In the genomic region with DNA sequence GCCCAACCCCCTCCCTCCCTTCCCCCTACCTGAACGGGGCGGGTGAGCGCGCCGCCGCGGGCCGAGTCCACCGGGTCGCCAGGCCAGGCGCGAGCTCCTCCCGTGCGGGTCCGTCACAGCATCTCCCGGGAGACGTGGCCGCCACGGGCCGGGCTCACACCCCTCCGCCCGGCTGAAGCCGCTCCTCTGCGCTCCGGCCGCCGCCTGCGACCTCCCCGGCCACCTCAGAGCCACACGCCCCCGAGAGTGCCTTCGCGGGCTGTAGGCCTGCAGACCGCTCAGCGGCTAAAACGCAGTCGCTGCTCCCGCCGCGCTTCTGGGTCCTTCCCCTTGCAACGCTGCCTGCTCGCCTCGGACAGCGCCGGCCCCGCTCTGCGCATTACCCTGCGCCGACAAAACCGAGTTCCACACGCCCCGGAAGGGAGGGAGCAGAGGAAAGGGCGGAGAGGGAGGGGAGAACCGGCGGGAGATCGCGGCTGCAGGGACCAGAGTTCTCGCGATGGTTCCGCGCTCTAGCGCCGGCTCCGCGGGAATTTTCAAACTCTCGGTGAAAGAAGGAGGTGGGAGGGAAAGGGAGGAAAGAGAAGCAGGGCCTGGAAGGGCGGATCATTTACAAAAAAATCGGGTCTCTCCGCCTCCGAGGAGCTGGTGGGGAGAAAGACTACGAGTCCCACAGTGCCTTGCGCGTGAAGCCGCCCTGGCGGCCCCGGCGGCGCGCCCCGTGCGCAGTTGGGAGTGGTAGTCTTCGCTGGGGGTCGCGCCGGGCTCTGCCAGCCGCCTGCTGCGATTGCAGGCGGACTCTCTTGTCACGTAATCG, we compare ENCODE assay signal across 1 cellular context.
TF ChIP-seq lines count a peak whose summit lies in the region.

Gene AHCTF1, minus strand, starts transcription at position 400 of the 817 bp plus-strand sequence. CDS start 13,578 bp downstream, outside the sequence.

TF ChIP-seq in HepG2, 621 proteins besides CTCF, POLR2A, EP300 and RAD21 (continued from another document and continues in another):
- TF ChIP-seq ZNF609 (CRISPR knock-in tag; IDR thresholded peaks at IDR 0.05; ENCODE audit: borderline replicate concordance) (no peak; the same call in 1 of the 2 replicates), ZMYM4 (CRISPR knock-in tag; IDR thresholded peaks at IDR 0.05) (peak; percentile 91), MED13 (CRISPR knock-in tag; IDR thresholded peaks at IDR 0.05) (no peak), HMGA1 (CRISPR knock-in tag; conservative IDR thresholded peaks at IDR 0.05) (no peak), ZNF510 (CRISPR knock-in tag; IDR thresholded peaks at IDR 0.05; ENCODE audit: low read depth) (0 out of 2 replicates have a peak, but pooled peaks have one; percentile 43), ZBTB25 (CRISPR knock-in tag; IDR thresholded peaks at IDR 0.05) (peak; percentile 77), MAFG (CRISPR knock-in tag; IDR thresholded peaks at IDR 0.05) (no peak), TFDP1 (CRISPR knock-in tag; IDR thresholded peaks at IDR 0.05; ENCODE audit: borderline replicate concordance) (peak; percentile 98), ZNF615 (CRISPR knock-in tag; IDR thresholded peaks at IDR 0.05; ENCODE audit: borderline replicate concordance) (no peak), ZNF580 (CRISPR knock-in tag; IDR thresholded peaks at IDR 0.05; ENCODE audit: borderline replicate concordance, low read depth) (peak; percentile 29; the same call in 1 of the 2 replicates), ZNF775 (CRISPR knock-in tag; IDR thresholded peaks at IDR 0.05; ENCODE audit: borderline replicate concordance) (no peak), ZC3H4 (CRISPR knock-in tag; IDR thresholded peaks at IDR 0.05; ENCODE audit: borderline replicate concordance) (no peak), ELF1 (CRISPR knock-in tag; IDR thresholded peaks at IDR 0.05) (peak; percentile 89), SPEN (CRISPR knock-in tag; IDR thresholded peaks at IDR 0.05; ENCODE audit: low read depth) (peak; percentile 90), GABPA (IDR thresholded peaks at IDR 0.05; ENCODE audit: low read depth, low read length) (peak; percentile 58), GABPA (CRISPR knock-in tag; IDR thresholded peaks at IDR 0.05; ENCODE audit: low read depth) (peak; percentile 84), ZBTB26 (CRISPR knock-in tag; IDR thresholded peaks at IDR 0.05; ENCODE audit: borderline replicate concordance) (peak; percentile 70; the same call in 1 of the 2 replicates), ZBTB1 (CRISPR knock-in tag; IDR thresholded peaks at IDR 0.05; ENCODE audit: borderline replicate concordance) (no peak), ZNF768 (CRISPR knock-in tag; IDR thresholded peaks at IDR 0.05) (peak; percentile 39), TEAD3 (CRISPR knock-in tag; optimal IDR thresholded peaks at IDR 0.05; ENCODE audit: borderline replicate concordance) (peak; percentile 51), ZNF451 (CRISPR knock-in tag; IDR thresholded peaks at IDR 0.05) (0 out of 2 replicates have a peak, but pooled peaks have one; percentile 33), ZMYM3 (CRISPR knock-in tag; IDR thresholded peaks at IDR 0.05) (no peak), ZNF782 (CRISPR knock-in tag; IDR thresholded peaks at IDR 0.05; ENCODE audit: borderline replicate concordance) (peak; percentile 87; the same call in 1 of the 2 replicates), NR2F2 (IDR thresholded peaks at IDR 0.05; ENCODE audit: borderline replicate concordance, low read depth) (no peak; the same call in 1 of the 2 replicates), ZNF282 (IDR thresholded peaks at IDR 0.05; ENCODE audit: partially characterized antibody) (no peak), ZNF335 (CRISPR knock-in tag; IDR thresholded peaks at IDR 0.05) (no peak), RFXAP (CRISPR knock-in tag; IDR thresholded peaks at IDR 0.05; ENCODE audit: borderline replicate concordance) (peak; percentile 39; the same call in 1 of the 2 replicates), THAP11 (CRISPR knock-in tag; IDR thresholded peaks at IDR 0.05) (peak; percentile 99), ZNF138 (CRISPR knock-in tag; IDR thresholded peaks at IDR 0.05; ENCODE audit: low read depth) (peak; percentile 44; the same call in 1 of the 2 replicates), GPBP1L1 (CRISPR knock-in tag; IDR thresholded peaks at IDR 0.05) (no peak), HDAC6 (IDR thresholded peaks at IDR 0.05; ENCODE audit: low read depth, low read length) (no peak), RARA (CRISPR knock-in tag; IDR thresholded peaks at IDR 0.05) (0 out of 2 replicates have a peak, but pooled peaks have one; percentile 40), ZNF546 (CRISPR knock-in tag; conservative IDR thresholded peaks at IDR 0.05) (no peak), PLRG1 (conservative IDR thresholded peaks at IDR 0.05) (no peak), ZNF569 (CRISPR knock-in tag; IDR thresholded peaks at IDR 0.05; ENCODE audit: borderline replicate concordance) (no peak), THYN1 (CRISPR knock-in tag; IDR thresholded peaks at IDR 0.05; ENCODE audit: borderline replicate concordance, low read depth) (no peak), ZKSCAN8 (CRISPR knock-in tag; IDR thresholded peaks at IDR 0.05; ENCODE audit: borderline replicate concordance) (no peak)
- TF ChIP-seq, protein P1, sequence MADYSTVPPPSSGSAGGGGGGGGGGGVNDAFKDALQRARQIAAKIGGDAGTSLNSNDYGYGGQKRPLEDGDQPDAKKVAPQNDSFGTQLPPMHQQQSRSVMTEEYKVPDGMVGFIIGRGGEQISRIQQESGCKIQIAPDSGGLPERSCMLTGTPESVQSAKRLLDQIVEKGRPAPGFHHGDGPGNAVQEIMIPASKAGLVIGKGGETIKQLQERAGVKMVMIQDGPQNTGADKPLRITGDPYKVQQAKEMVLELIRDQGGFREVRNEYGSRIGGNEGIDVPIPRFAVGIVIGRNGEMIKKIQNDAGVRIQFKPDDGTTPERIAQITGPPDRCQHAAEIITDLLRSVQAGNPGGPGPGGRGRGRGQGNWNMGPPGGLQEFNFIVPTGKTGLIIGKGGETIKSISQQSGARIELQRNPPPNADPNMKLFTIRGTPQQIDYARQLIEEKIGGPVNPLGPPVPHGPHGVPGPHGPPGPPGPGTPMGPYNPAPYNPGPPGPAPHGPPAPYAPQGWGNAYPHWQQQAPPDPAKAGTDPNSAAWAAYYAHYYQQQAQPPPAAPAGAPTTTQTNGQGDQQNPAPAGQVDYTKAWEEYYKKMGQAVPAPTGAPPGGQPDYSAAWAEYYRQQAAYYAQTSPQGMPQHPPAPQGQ (CRISPR knock-in tag; IDR thresholded peaks at IDR 0.05; ENCODE audit: borderline replicate concordance): no peak
- TF ChIP-seq, protein P2, sequence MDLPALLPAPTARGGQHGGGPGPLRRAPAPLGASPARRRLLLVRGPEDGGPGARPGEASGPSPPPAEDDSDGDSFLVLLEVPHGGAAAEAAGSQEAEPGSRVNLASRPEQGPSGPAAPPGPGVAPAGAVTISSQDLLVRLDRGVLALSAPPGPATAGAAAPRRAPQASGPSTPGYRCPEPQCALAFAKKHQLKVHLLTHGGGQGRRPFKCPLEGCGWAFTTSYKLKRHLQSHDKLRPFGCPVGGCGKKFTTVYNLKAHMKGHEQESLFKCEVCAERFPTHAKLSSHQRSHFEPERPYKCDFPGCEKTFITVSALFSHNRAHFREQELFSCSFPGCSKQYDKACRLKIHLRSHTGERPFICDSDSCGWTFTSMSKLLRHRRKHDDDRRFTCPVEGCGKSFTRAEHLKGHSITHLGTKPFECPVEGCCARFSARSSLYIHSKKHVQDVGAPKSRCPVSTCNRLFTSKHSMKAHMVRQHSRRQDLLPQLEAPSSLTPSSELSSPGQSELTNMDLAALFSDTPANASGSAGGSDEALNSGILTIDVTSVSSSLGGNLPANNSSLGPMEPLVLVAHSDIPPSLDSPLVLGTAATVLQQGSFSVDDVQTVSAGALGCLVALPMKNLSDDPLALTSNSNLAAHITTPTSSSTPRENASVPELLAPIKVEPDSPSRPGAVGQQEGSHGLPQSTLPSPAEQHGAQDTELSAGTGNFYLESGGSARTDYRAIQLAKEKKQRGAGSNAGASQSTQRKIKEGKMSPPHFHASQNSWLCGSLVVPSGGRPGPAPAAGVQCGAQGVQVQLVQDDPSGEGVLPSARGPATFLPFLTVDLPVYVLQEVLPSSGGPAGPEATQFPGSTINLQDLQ (CRISPR knock-in tag; IDR thresholded peaks at IDR 0.05): no peak
- TF ChIP-seq, protein P3, sequence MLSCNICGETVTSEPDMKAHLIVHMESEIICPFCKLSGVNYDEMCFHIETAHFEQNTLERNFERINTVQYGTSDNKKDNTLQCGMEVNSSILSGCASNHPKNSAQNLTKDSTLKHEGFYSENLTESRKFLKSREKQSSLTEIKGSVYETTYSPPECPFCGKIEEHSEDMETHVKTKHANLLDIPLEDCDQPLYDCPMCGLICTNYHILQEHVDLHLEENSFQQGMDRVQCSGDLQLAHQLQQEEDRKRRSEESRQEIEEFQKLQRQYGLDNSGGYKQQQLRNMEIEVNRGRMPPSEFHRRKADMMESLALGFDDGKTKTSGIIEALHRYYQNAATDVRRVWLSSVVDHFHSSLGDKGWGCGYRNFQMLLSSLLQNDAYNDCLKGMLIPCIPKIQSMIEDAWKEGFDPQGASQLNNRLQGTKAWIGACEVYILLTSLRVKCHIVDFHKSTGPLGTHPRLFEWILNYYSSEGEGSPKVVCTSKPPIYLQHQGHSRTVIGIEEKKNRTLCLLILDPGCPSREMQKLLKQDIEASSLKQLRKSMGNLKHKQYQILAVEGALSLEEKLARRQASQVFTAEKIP (CRISPR knock-in tag; IDR thresholded peaks at IDR 0.05; ENCODE audit: borderline replicate concordance): no peak
- TF ChIP-seq, protein P4, sequence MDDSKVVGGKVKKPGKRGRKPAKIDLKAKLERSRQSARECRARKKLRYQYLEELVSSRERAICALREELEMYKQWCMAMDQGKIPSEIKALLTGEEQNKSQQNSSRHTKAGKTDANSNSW (CRISPR knock-in tag; IDR thresholded peaks at IDR 0.05; ENCODE audit: borderline replicate concordance): peak; percentile 87; the same call in 1 of the 2 replicates
